In genomic region chr5:143537056-143537455, GRCh38 we compare ENCODE assay signal across 17 cellular contexts.
DNase-seq lines count a peak whose midpoint lies in the region; ATAC-seq and TF ChIP-seq lines count a peak whose summit lies in the region.
"Had no signal": no experiment of that assay in that cellular context is flagged by ENCODE, and none has a peak within 500 bp of the region (broad histone marks: within the 10 kb centered on the region; RNA-seq: fewer than 3 reads in every experiment).

No MANE protein-coding gene starts in this region.

- TF ChIP-seq POLR2A in breast epithelium (IDR thresholded peaks at IDR 0.05) = no peak

- 89% methylated on average over 2 of the region's 2 CpGs for WGBS in mammary epithelial cell (ENCODE audit: low coverage, missing lambda C conversion rate)
- 100% methylated on average over 1 of the region's 2 CpGs; no CpG with 5 or more reads in 1 of the 2 experiments for WGBS in mesodermal cell (ENCODE audit: insufficient coverage in 2 of 2), 2 experiments

- in situ Hi-C loops in mammary epithelial cell (cut with MboI; ENCODE audit: low sequenced_read_pairs in 2 of 2) = no loop called here

- peak overlapping the region; percentile 96 for H3K27ac Mint-ChIP-seq in MCF 10A (ENCODE audit: low read depth, unreplicated experiment)
- H3K27ac Mint-ChIP-seq in activated T-helper 1 cell treated with anti-CD3 and anti-CD28 coated beads, Interleukin-12 subunit alpha, Interleukin-12 subunit beta, Interleukin-2, Interleukin-4 antibody, amounts not matched to agents 30 ng/mL and 10 ng/mL and 1 ng/mL, durations not matched to agents 14 hours and 24 hours and 36 hours = no peak overlapping the region
- H3K27ac Mint-ChIP-seq in stimulated activated memory B cell treated with anti-CD40 and anti-IgM and Interleukin-4, amounts not matched to agents 10 μg/mL and 1 μg/mL and 100 μg/mL, for 72 hours = no peak overlapping the region
- H3K27ac Mint-ChIP-seq: CD14-positive monocyte had no signal

- BruUV-seq in MCF 10A (replicated peaks; lab: Mats Ljungman, UMichigan) (no TSS peak), mammary epithelial cell (replicated peaks; lab: Mats Ljungman, UMichigan) (no TSS peak)

- no peaks in the 10 kb centered on the region for H4K20me1 ChIP-seq in mammary epithelial cell (ENCODE audit: insufficient read depth, low read length)

- no peak overlapping the region for H3K4me2 ChIP-seq in mammary epithelial cell (ENCODE audit: insufficient read depth, low read depth, low read length)

- peaks cover 0 to 9% of the 10 kb centered on the region in 2 donors for H3K9me3 ChIP-seq in breast epithelium
- H3K9me3 ChIP-seq in mammary epithelial cell (replicated peaks; ENCODE audit: insufficient read depth, low read length) = peaks cover 4% of the 10 kb centered on the region
- H3K9me3 ChIP-seq in mesodermal cell (ENCODE audit: control insufficient read depth, low read length) = peaks cover 4% of the 10 kb centered on the region

- H3K79me2 ChIP-seq in mammary epithelial cell (ENCODE audit: insufficient read depth, low read length) = no peaks in the 10 kb centered on the region

- no peaks in the 10 kb centered on the region for H3K36me3 ChIP-seq in breast epithelium
- no peaks in the 10 kb centered on the region for H3K36me3 ChIP-seq in mammary epithelial cell (ENCODE audit: insufficient read depth, low read length)
- H3K36me3 ChIP-seq in mesodermal cell (ENCODE audit: control insufficient read depth, insufficient read depth, low read length) = no peaks in the 10 kb centered on the region

- H3K9me3 Mint-ChIP-seq in MCF 10A (ENCODE audit: unreplicated experiment) = no peaks in the 10 kb centered on the region
- H3K9me3 Mint-ChIP-seq in activated T-helper 1 cell treated with anti-CD3 and anti-CD28 coated beads, Interleukin-12 subunit alpha, Interleukin-12 subunit beta, Interleukin-2, Interleukin-4 antibody, amounts not matched to agents 30 ng/mL and 10 ng/mL and 1 ng/mL, durations not matched to agents 14 hours and 24 hours and 36 hours = peaks cover 13% of the 10 kb centered on the region
- H3K9me3 Mint-ChIP-seq in stimulated activated memory B cell treated with anti-CD40 and anti-IgM and Interleukin-4, amounts not matched to agents 10 μg/mL and 1 μg/mL and 100 μg/mL, for 72 hours = peaks cover 4% of the 10 kb centered on the region

- H3K27me3 Mint-ChIP-seq in MCF 10A (ENCODE audit: insufficient read depth, unreplicated experiment) = no peaks in the 10 kb centered on the region
- peaks cover 2% of the 10 kb centered on the region for H3K27me3 Mint-ChIP-seq in activated T-helper 1 cell treated with anti-CD3 and anti-CD28 coated beads, Interleukin-12 subunit alpha, Interleukin-12 subunit beta, Interleukin-2, Interleukin-4 antibody, amounts not matched to agents 30 ng/mL and 10 ng/mL and 1 ng/mL, durations not matched to agents 14 hours and 24 hours and 36 hours (ENCODE audit: insufficient read depth)
- H3K27me3 Mint-ChIP-seq in stimulated activated memory B cell treated with anti-CD40 and anti-IgM and Interleukin-4, amounts not matched to agents 10 μg/mL and 1 μg/mL and 100 μg/mL, for 72 hours = no peaks in the 10 kb centered on the region

- ATAC-seq in stimulated activated memory B cell treated with anti-CD40 and anti-IgM and Interleukin-4, amounts not matched to agents 10 μg/mL and 1 μg/mL and 100 μg/mL, for 72 hours = no peak
- ATAC-seq in foreskin keratinocyte = no peak

- H3K4me3 Mint-ChIP-seq in MCF 10A (ENCODE audit: unreplicated experiment) = no peak overlapping the region
- no peak overlapping the region for H3K4me3 Mint-ChIP-seq in activated T-helper 1 cell treated with anti-CD3 and anti-CD28 coated beads, Interleukin-12 subunit alpha, Interleukin-12 subunit beta, Interleukin-2, Interleukin-4 antibody, amounts not matched to agents 30 ng/mL and 10 ng/mL and 1 ng/mL, durations not matched to agents 14 hours and 24 hours and 36 hours
- no peak overlapping the region for H3K4me3 Mint-ChIP-seq in stimulated activated memory B cell treated with anti-CD40 and anti-IgM and Interleukin-4, amounts not matched to agents 10 μg/mL and 1 μg/mL and 100 μg/mL, for 72 hours
- H3K4me3 Mint-ChIP-seq: CD14-positive monocyte had no signal

- DNase-seq in MCF 10A (ENCODE audit: unreplicated experiment) (no peak), breast epithelium (ENCODE audit: low spot score in 2 of 2) (no peak), mammary epithelial cell (no peak), foreskin keratinocyte (no peak)
- no peak for DNase-seq in activated T-helper 1 cell treated with anti-CD3 and anti-CD28 coated beads, Interleukin-12 subunit alpha, Interleukin-12 subunit beta, Interleukin-2, Interleukin-4 antibody, amounts not matched to agents 30 ng/mL and 10 ng/mL and 1 ng/mL, durations not matched to agents 14 hours and 24 hours and 36 hours (ENCODE audit: low spot score)
- no peak for DNase-seq in stimulated activated naive CD4-positive, alpha-beta T cell (lab: John Stamatoyannopoulos, UW)
- DNase-seq: COR-L47; MV-4-11; NCI-H1436; NCI-H2029 treated with DMSO at 0.1 percent for 48 hours; NCI-H69; NK-92 treated with Interleukin-12 subunit alpha and Interleukin-12 subunit beta, amount 100 ng/mL, for 24 hours; OCI-M1 had no signal

- no peaks in the 10 kb centered on the region for H3K36me3 Mint-ChIP-seq in MCF 10A (ENCODE audit: insufficient read depth, unreplicated experiment)
- no peaks in the 10 kb centered on the region for H3K36me3 Mint-ChIP-seq in activated T-helper 1 cell treated with anti-CD3 and anti-CD28 coated beads, Interleukin-12 subunit alpha, Interleukin-12 subunit beta, Interleukin-2, Interleukin-4 antibody, amounts not matched to agents 30 ng/mL and 10 ng/mL and 1 ng/mL, durations not matched to agents 14 hours and 24 hours and 36 hours (ENCODE audit: low read depth)
- H3K36me3 Mint-ChIP-seq in stimulated activated memory B cell treated with anti-CD40 and anti-IgM and Interleukin-4, amounts not matched to agents 10 μg/mL and 1 μg/mL and 100 μg/mL, for 72 hours = no peaks in the 10 kb centered on the region
- H3K36me3 Mint-ChIP-seq: CD14-positive monocyte had no signal

- H3K4me1 ChIP-seq in breast epithelium (no peaks in the 10 kb centered on the region), mammary epithelial cell (ENCODE audit: insufficient read depth, low read length) (peaks cover 22% of the 10 kb centered on the region), mesodermal cell (ENCODE audit: control insufficient read depth, insufficient read depth, low read length, poor library complexity, severe bottlenecking) (peaks cover 21% of the 10 kb centered on the region), foreskin keratinocyte (peaks cover 18% of the 10 kb centered on the region)

- H2AFZ ChIP-seq in mammary epithelial cell (ENCODE audit: low read depth, low read length) = no peak overlapping the region

- dilution Hi-C loops in mammary epithelial cell (cut with HindIII; ENCODE audit: low sequenced_read_pairs) = no loop called here

- H3K9ac ChIP-seq in mammary epithelial cell (ENCODE audit: insufficient read depth, low read length) = no peak overlapping the region

- no peaks in the 10 kb centered on the region for H3K27me3 ChIP-seq in breast epithelium
- no peaks in the 10 kb centered on the region for H3K27me3 ChIP-seq in mammary epithelial cell (ENCODE audit: insufficient read depth, low read length)
- no peaks in the 10 kb centered on the region for H3K27me3 ChIP-seq in foreskin keratinocyte

- H3K27ac ChIP-seq in breast epithelium (no peak overlapping the region), mammary epithelial cell (ENCODE audit: insufficient read depth, low read depth, low read length) (peak overlapping the region; percentile 50), mesodermal cell (ENCODE audit: low read depth, low read length, severe bottlenecking) (peak overlapping the region; percentile 72), foreskin keratinocyte (no peak overlapping the region)

- H3K4me3 ChIP-seq in breast epithelium (no peak overlapping the region), mammary epithelial cell (replicated peaks in 1 of 3; ENCODE audit: insufficient read depth in 1 of 3, low read depth in 2 of 3, low read length in 3 of 3) (no peak overlapping the region), mesodermal cell (ENCODE audit: extremely low read depth, insufficient read depth, low read length, poor library complexity, severe bottlenecking) (no peak overlapping the region)
- H3K4me3 ChIP-seq: A549 had no signal

- H3K4me1 Mint-ChIP-seq in MCF 10A (ENCODE audit: insufficient read depth, unreplicated experiment) = peaks cover 15% of the 10 kb centered on the region
- H3K4me1 Mint-ChIP-seq in activated T-helper 1 cell treated with anti-CD3 and anti-CD28 coated beads, Interleukin-12 subunit alpha, Interleukin-12 subunit beta, Interleukin-2, Interleukin-4 antibody, amounts not matched to agents 30 ng/mL and 10 ng/mL and 1 ng/mL, durations not matched to agents 14 hours and 24 hours and 36 hours (ENCODE audit: low read depth) = no peaks in the 10 kb centered on the region
- no peaks in the 10 kb centered on the region for H3K4me1 Mint-ChIP-seq in stimulated activated memory B cell treated with anti-CD40 and anti-IgM and Interleukin-4, amounts not matched to agents 10 μg/mL and 1 μg/mL and 100 μg/mL, for 72 hours
- H3K4me1 Mint-ChIP-seq: CD14-positive monocyte had no signal

- POLR2A ChIA-PET in MCF 10A (lab: Yijun Ruan, JAX) = interaction anchor here (0.7 to 3.1 kb wide), 7 partner anchors 10 to 29 kb away, joined by 3 to 17 read pairs (median 8); no protein-coding TSS in a partner anchor

- TF ChIP-seq CTCF in MCF 10A (IDR thresholded peaks at IDR 0.05; ENCODE audit: unreplicated experiment) (no peak), breast epithelium (IDR thresholded peaks at IDR 0.05) (no peak), mammary epithelial cell (conservative IDR thresholded peaks at IDR 0.05 in 1 of 2, IDR thresholded peaks at IDR 0.05 in 1 of 2; ENCODE audit: extremely low read depth in 1 of 2, insufficient read depth in 1 of 2, low read depth in 1 of 2, low read length in 2 of 2) (no peak), foreskin keratinocyte (conservative IDR thresholded peaks at IDR 0.05) (no peak)

- CTCF ChIA-PET in MCF 10A (lab: Yijun Ruan, JAX) = interaction anchor here (1.0 kb wide), 1 partner anchor 133 kb away, joined by 3 read pairs; no protein-coding TSS in a partner anchor
- CTCF ChIA-PET in mammary epithelial cell (lab: Charles Lee; ENCODE audit: low non-redundant PET) = interaction anchor here (0.6 kb wide), 1 partner anchor 824 kb away, joined by 3 read pairs; no protein-coding TSS in a partner anchor

- intact Hi-C loops in MCF 10A (cut with micrococcal nuclease) = no loop called here
- intact Hi-C loops in breast epithelium (cut with DNase I; ENCODE audit: low total_unique reads) = no loop called here
- intact Hi-C loops in mammary epithelial cell (cut with micrococcal nuclease) = loop anchor here (5.0 kb wide), 1 partner anchor 60 kb away; no protein-coding TSS in a partner anchor
- intact Hi-C loops in activated T-helper 1 cell treated with anti-CD3 and anti-CD28 coated beads, Interleukin-12 subunit alpha, Interleukin-12 subunit beta, Interleukin-2, Interleukin-4 antibody, amounts not matched to agents 30 ng/mL and 10 ng/mL and 1 ng/mL, durations not matched to agents 14 hours and 24 hours and 36 hours (cut with micrococcal nuclease) = no loop called here

Comparison
In these comparisons a context has a peak if more than half of its experiments do, and no peak if none do; other contexts are left out.
1. H3K27ac ChIP-seq: peak in mammary epithelial cell (single experiment) and mesodermal cell (single experiment); none in breast epithelium (0 of 2) and foreskin keratinocyte (single experiment).